ENCODE assay signal across 23 cellular contexts in genomic region chr2:41337956-41338355, GRCh38.
DNase-seq lines count a peak whose midpoint lies in the region; ATAC-seq, FAIRE-seq and TF ChIP-seq lines count a peak whose summit lies in the region.
"Had no signal": no experiment of that assay in that cellular context is flagged by ENCODE, and none has a peak within 500 bp of the region (broad histone marks: within the 10 kb centered on the region; RNA-seq: fewer than 3 reads in every experiment).

No MANE protein-coding gene starts in this region.

- no peak for FAIRE-seq in H1 (lab: Jason Lieb, UNC)
- FAIRE-seq: A204.1, GM12891, H54, HTR-8/SVneo had no signal

- no peaks in the 10 kb centered on the region for H4K20me1 ChIP-seq in H1 (replicated peaks in 1 of 2; ENCODE audit: control insufficient read depth in 1 of 2, insufficient read depth in 2 of 2, low read length in 2 of 2)

- no peak for TF ChIP-seq POLR2A in H1 (IDR thresholded peaks at IDR 0.05; ENCODE audit: control extremely low read depth in 1 of 2, low read depth in 2 of 2, low read length in 2 of 2)

- H3K4me3 Mint-ChIP-seq in activated CD4-positive, alpha-beta T cell treated with anti-CD3 and anti-CD28 coated beads for 36 hours = no peak overlapping the region
- H3K4me3 Mint-ChIP-seq: CD4-positive, CD25-positive, alpha-beta regulatory T cell; CD8-positive, alpha-beta memory T cell; HFFc6; IgD-negative memory B cell had no signal

- no peak overlapping the region for H3K23ac ChIP-seq in H1 (ENCODE audit: insufficient read length)
- no peak overlapping the region for H3K23ac ChIP-seq in mesendoderm (ENCODE audit: low read length)

- no peaks in the 10 kb centered on the region for H3K36me3 Mint-ChIP-seq in activated CD4-positive, alpha-beta T cell treated with anti-CD3 and anti-CD28 coated beads for 36 hours (ENCODE audit: low read depth)
- H3K36me3 Mint-ChIP-seq: CD4-positive, CD25-positive, alpha-beta regulatory T cell; CD8-positive, alpha-beta memory T cell; IgD-negative memory B cell had no signal

- H2AFZ ChIP-seq in H1 (ENCODE audit: low read length) = peak overlapping the region; percentile 80; the same call in 1 of the 2 replicates

- no peak overlapping the region for H3K27ac ChIP-seq in H1 (ENCODE audit: low read depth, low read length)
- H3K27ac ChIP-seq in mesendoderm (ENCODE audit: low read depth, low read length) = no peak overlapping the region

- H3K4me3 ChIP-seq in H1 (ENCODE audit: extremely low read depth in 1 of 4, insufficient read depth in 2 of 4, low read depth in 3 of 4, low read length in 4 of 4) (no peak overlapping the region), mesendoderm (ENCODE audit: low read length) (no peak overlapping the region)

- H3K79me2 ChIP-seq in H1 (ENCODE audit: control insufficient read depth in 1 of 2, insufficient read depth in 2 of 2, low read length in 2 of 2) (no peaks in the 10 kb centered on the region), mesendoderm (ENCODE audit: control insufficient read depth, insufficient read depth, low read length) (no peaks in the 10 kb centered on the region)

- H3K27ac Mint-ChIP-seq in activated CD4-positive, alpha-beta T cell treated with anti-CD3 and anti-CD28 coated beads for 36 hours = no peak overlapping the region
- H3K27ac Mint-ChIP-seq: CD4-positive, CD25-positive, alpha-beta regulatory T cell; CD8-positive, alpha-beta memory T cell; HFFc6; IgD-negative memory B cell had no signal

- no peak; a peak in 1 of 4 replicates for TF ChIP-seq RAD21 in H1 (IDR thresholded peaks at IDR 0.05 in 1 of 2, conservative IDR thresholded peaks at IDR 0.05 in 1 of 2; ENCODE audit: low read depth in 2 of 2, low read length in 2 of 2)

- TF ChIP-seq CTCF in H1 (IDR thresholded peaks at IDR 0.05; ENCODE audit: control extremely low read depth in 1 of 3, insufficient read depth in 1 of 3, low read depth in 1 of 3, low read length in 3 of 3) = no peak

- no peak overlapping the region for H2BK20ac ChIP-seq in H1 (ENCODE audit: low read length)

- H2BK15ac ChIP-seq in H1 (ENCODE audit: low read length) = no peak overlapping the region
- H2BK15ac ChIP-seq in mesendoderm (replicated peaks; ENCODE audit: low read depth) = no peak overlapping the region

- intact Hi-C loops in activated CD4-positive, alpha-beta T cell treated with anti-CD3 and anti-CD28 coated beads for 36 hours (cut with DNase I, micrococcal nuclease) = no loop called here

- H3K4ac ChIP-seq in H1 (replicated peaks; ENCODE audit: insufficient read length, low read depth, low read length) (no peak overlapping the region), mesendoderm (ENCODE audit: low read depth, low read length) (no peak overlapping the region)

- POLR2A ChIA-PET in H1 (lab: Charles Lee; ENCODE audit: partially characterized antibody) = no interaction called here
- POLR2A ChIA-PET in activated CD4-positive, alpha-beta T cell treated with anti-CD3 and anti-CD28 coated beads for 36 hours (lab: Charles Lee) = no interaction called here

- no peak for TF ChIP-seq EP300 in H1 (IDR thresholded peaks at IDR 0.05; ENCODE audit: borderline replicate concordance in 1 of 2, low read depth in 2 of 2, low read length in 2 of 2)

- H3K4me1 ChIP-seq in H1 (replicated peaks in 1 of 4; ENCODE audit: control insufficient read depth in 3 of 4, insufficient read depth in 4 of 4, low read length in 3 of 4) = no peaks in the 10 kb centered on the region
- no peaks in the 10 kb centered on the region for H3K4me1 ChIP-seq in mesendoderm (ENCODE audit: control insufficient read depth, low read depth, low read length)
- H3K4me1 ChIP-seq: BE2C had no signal

- no peaks in the 10 kb centered on the region for H3K9me3 ChIP-seq in H1 (ENCODE audit: insufficient read depth in 2 of 2, low read depth in 1 of 2, low read length in 1 of 2)
- H3K9me3 ChIP-seq: BE2C had no signal

- H3K36me3 ChIP-seq in H1 (ENCODE audit: control insufficient read depth in 2 of 4, insufficient read depth in 4 of 4, low read length in 3 of 4) = no peaks in the 10 kb centered on the region
- no peaks in the 10 kb centered on the region for H3K36me3 ChIP-seq in mesendoderm (ENCODE audit: control insufficient read depth, insufficient read depth, low read length)
- H3K36me3 ChIP-seq: BE2C had no signal

- H3K79me1 ChIP-seq in H1 (ENCODE audit: low read depth, low read length) = no peaks in the 10 kb centered on the region
- H3K79me1 ChIP-seq in mesendoderm (ENCODE audit: low read length) = no peaks in the 10 kb centered on the region

- H4K5ac ChIP-seq in H1 (ENCODE audit: insufficient read length, low read depth, low read length) (no peak overlapping the region), mesendoderm (ENCODE audit: low read length) (no peak overlapping the region)

- H2BK120ac ChIP-seq in H1 (replicated peaks; ENCODE audit: low read depth, low read length) (no peak overlapping the region), mesendoderm (ENCODE audit: low read depth, low read length) (no peak overlapping the region)

- no peaks in the 10 kb centered on the region for H3K9me3 Mint-ChIP-seq in activated CD4-positive, alpha-beta T cell treated with anti-CD3 and anti-CD28 coated beads for 36 hours (ENCODE audit: low read depth)

- no peak overlapping the region for H4K91ac ChIP-seq in H1 (replicated peaks; ENCODE audit: insufficient read length, low read length)

- H3K18ac ChIP-seq in H1 (ENCODE audit: extremely low read depth, low read length) (no peak overlapping the region), mesendoderm (ENCODE audit: low read length) (no peak overlapping the region)

- H2BK12ac ChIP-seq in H1 (ENCODE audit: low read depth, low read length) = no peak overlapping the region

- no peak overlapping the region for H3K14ac ChIP-seq in H1 (ENCODE audit: insufficient read length)

- H4K8ac ChIP-seq in H1 (ENCODE audit: extremely low read depth, insufficient read depth, low read length) = no peak overlapping the region
- no peak overlapping the region for H4K8ac ChIP-seq in mesendoderm (ENCODE audit: low read depth, low read length)

- no peak for ATAC-seq in esophagus mucosa
- ATAC-seq in activated CD4-positive, alpha-beta T cell treated with anti-CD3 and anti-CD28 coated beads for 36 hours = no peak
- ATAC-seq: HCT116 had no signal

- no peaks in the 10 kb centered on the region for H3K27me3 ChIP-seq in H1 (replicated peaks in 1 of 4; ENCODE audit: control insufficient read depth in 3 of 4, extremely low read depth in 1 of 4, insufficient read depth in 3 of 4, low read length in 3 of 4)
- no peaks in the 10 kb centered on the region for H3K27me3 ChIP-seq in mesendoderm (ENCODE audit: insufficient read depth, low read length, poor library complexity)
- H3K27me3 ChIP-seq: BE2C had no signal

- H2AK5ac ChIP-seq in H1 (ENCODE audit: low read depth, low read length) = no peak overlapping the region
- H2AK5ac ChIP-seq in mesendoderm (ENCODE audit: low read length) = no peak overlapping the region

- peaks cover 2% of the 10 kb centered on the region for H3K27me3 Mint-ChIP-seq in activated CD4-positive, alpha-beta T cell treated with anti-CD3 and anti-CD28 coated beads for 36 hours
- H3K27me3 Mint-ChIP-seq: CD4-positive, CD25-positive, alpha-beta regulatory T cell; CD8-positive, alpha-beta memory T cell; IgD-negative memory B cell had no signal

- CTCF ChIA-PET in H1 (lab: Charles Lee; ENCODE audit: partially characterized antibody) = no interaction called here
- CTCF ChIA-PET in activated CD4-positive, alpha-beta T cell treated with anti-CD3 and anti-CD28 coated beads for 36 hours (lab: Charles Lee) = no interaction called here

- no peak overlapping the region for H2BK5ac ChIP-seq in H1 (ENCODE audit: low read depth, low read length)
- no peak overlapping the region for H2BK5ac ChIP-seq in mesendoderm (ENCODE audit: low read length)

- 66% methylated on average over 3 of the region's 4 CpGs; no CpG with 5 or more reads in 1 of the 2 experiments for WGBS in H1 (ENCODE audit: extremely low coverage in 1 of 2, insufficient coverage in 1 of 2, insufficient read length in 1 of 2, insufficient replicate concordance in 2 of 2, low coverage in 1 of 2, low lambda C conversion rate in 2 of 2, missing lambda C conversion rate in 1 of 2), 2 experiments
- no CpG with 5 or more reads among the region's 4 CpGs for WGBS in mesendoderm (ENCODE audit: extremely low coverage, insufficient coverage, low lambda C conversion rate)

- DNase-seq in NCI-H226 (peak; percentile 65), H1 (ENCODE audit: low read depth in 1 of 2, low spot score in 2 of 2) (no peak), mesendoderm (peak; percentile 83), NCI-H774 (lab: John Stamatoyannopoulos, UW) (no peak), DMS53 treated with DMSO at 0.1 percent for 48 hours (lab: John Stamatoyannopoulos, UW; ENCODE audit: unreplicated experiment) (no peak)
- no peak for DNase-seq in activated CD4-positive, alpha-beta T cell treated with anti-CD3 and anti-CD28 coated beads for 36 hours
- DNase-seq: ACHN; BE2C; C1 segment of cervical spinal cord; CD4-positive, CD25-positive, alpha-beta regulatory T cell; CD8-positive, alpha-beta memory T cell; COR-L47; DMS 273 treated with DMSO at 0.1 percent for 48 hours; DMS53; HFFc6; KBM-7 had no signal

- no peaks in the 10 kb centered on the region for H3K23me2 ChIP-seq in H1 (ENCODE audit: low read depth, low read length)

- H3K9ac ChIP-seq in H1 (replicated peaks in 1 of 4; ENCODE audit: extremely low read depth in 1 of 4, low read depth in 3 of 4, low read length in 3 of 4) (no peak overlapping the region), mesendoderm (ENCODE audit: low read length) (no peak overlapping the region)

- H3K4me1 Mint-ChIP-seq in activated CD4-positive, alpha-beta T cell treated with anti-CD3 and anti-CD28 coated beads for 36 hours = no peaks in the 10 kb centered on the region
- H3K4me1 Mint-ChIP-seq: CD4-positive, CD25-positive, alpha-beta regulatory T cell; CD8-positive, alpha-beta memory T cell; IgD-negative memory B cell had no signal

- H3K56ac ChIP-seq in H1 (replicated peaks; ENCODE audit: insufficient read length, low read depth, low read length) (no peak overlapping the region), mesendoderm (ENCODE audit: low read length) (no peak overlapping the region)

- H3K4me2 ChIP-seq in H1 (ENCODE audit: insufficient read depth in 1 of 2, low read depth in 2 of 2, low read length in 2 of 2) (no peak overlapping the region), mesendoderm (ENCODE audit: low read length) (no peak overlapping the region)

TF ChIP-seq in H1, 55 proteins besides CTCF, POLR2A, EP300 and RAD21:
- TF ChIP-seq SIRT6 (IDR thresholded peaks at IDR 0.05; ENCODE audit: low read length) (no peak), HDAC2 (IDR thresholded peaks at IDR 0.05; ENCODE audit: borderline replicate concordance in 1 of 2, low read depth in 2 of 2, low read length in 2 of 2) (no peak), CHD2 (IDR thresholded peaks at IDR 0.05; ENCODE audit: low read length) (no peak), FOSL1 (IDR thresholded peaks at IDR 0.05; ENCODE audit: insufficient read depth, low read depth, low read length) (no peak), TEAD4 (IDR thresholded peaks at IDR 0.05; ENCODE audit: low read depth, low read length) (peak; percentile 62; the same call in 1 of the 2 replicates), CHD1 (IDR thresholded peaks at IDR 0.05; ENCODE audit: low read depth, low read length) (no peak), TCF12 (IDR thresholded peaks at IDR 0.05; ENCODE audit: low read depth, low read length) (0 out of 2 replicates have a peak, but pooled peaks have one; percentile 55), RFX5 (IDR thresholded peaks at IDR 0.05; ENCODE audit: borderline replicate concordance, low read depth, low read length) (no peak)

Comparison
In these comparisons a context has a peak if more than half of its experiments do, and no peak if none do; other contexts are left out.
1. DNase-seq: peak in NCI-H226 (single experiment) and mesendoderm (single experiment); none in H1 (0 of 2), NCI-H774 (single experiment), DMS53 treated with DMSO at 0.1 percent for 48 hours (single experiment) and activated CD4-positive, alpha-beta T cell treated with anti-CD3 and anti-CD28 coated beads for 36 hours (single experiment).